18 cellular contexts compared by ENCODE assay signal in the genomic region with DNA sequence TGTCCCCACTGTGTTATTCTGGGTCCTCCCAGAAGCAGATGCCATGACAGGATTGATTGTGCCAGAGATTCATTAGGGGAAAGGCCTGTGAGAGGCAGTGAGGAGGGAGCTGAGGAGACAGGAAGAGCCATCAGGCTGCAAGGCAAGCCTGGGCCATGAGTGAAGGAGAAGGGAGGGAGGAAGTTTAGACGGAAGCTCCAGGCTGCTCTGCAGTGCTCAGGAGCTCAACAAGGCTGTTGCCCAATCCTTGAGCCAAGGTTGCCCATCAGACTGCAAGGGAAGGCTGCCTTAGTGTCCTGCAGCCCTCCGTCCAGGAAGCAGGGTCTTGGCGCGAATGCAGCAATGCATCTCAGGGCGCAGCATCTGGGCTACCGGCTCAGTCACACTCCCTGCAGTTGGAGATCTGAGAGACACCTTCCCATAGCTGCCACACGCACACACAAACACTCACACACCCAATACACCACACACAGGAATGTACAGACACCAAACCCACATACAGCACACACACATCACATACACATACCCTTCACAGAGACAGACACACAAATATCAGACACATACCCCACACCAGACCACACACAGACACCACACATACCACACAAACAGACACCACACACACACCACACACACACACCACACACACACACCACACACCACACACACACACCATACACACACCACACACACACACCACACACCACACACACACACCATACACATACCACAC.
DNase-seq lines count a peak whose midpoint lies in the region; ATAC-seq and TF ChIP-seq lines count a peak whose summit lies in the region.
"Had no signal": no experiment of that assay in that cellular context is flagged by ENCODE, and none has a peak within 500 bp of the region (broad histone marks: within the 10 kb centered on the region; RNA-seq: fewer than 3 reads in every experiment).

No MANE protein-coding gene starts in this region.

- H3K36me3 Mint-ChIP-seq in HFFc6 (ENCODE audit: low read depth) (peaks cover 8% of the 10 kb centered on the region; the same call in 1 of the 2 replicates), progenitor cell of endocrine pancreas (ENCODE audit: insufficient read depth) (no peaks in the 10 kb centered on the region)
- H3K36me3 Mint-ChIP-seq: CD8-positive, alpha-beta memory T cell had no signal

- H3K27ac Mint-ChIP-seq in HFFc6: peak overlapping the region; percentile 19; the same call in 1 of the 2 replicates
- H3K27ac Mint-ChIP-seq in progenitor cell of endocrine pancreas: peak overlapping the region; percentile 70
- H3K27ac Mint-ChIP-seq: activated CD8-positive, alpha-beta T cell treated with anti-CD3 and anti-CD28 coated beads, Interleukin-2, amount 10 ng/mL, durations not matched to agents 7 days and 5 days had no signal

- peaks cover 50% of the 10 kb centered on the region for H3K4me1 Mint-ChIP-seq in HFFc6 (ENCODE audit: low read depth)
- peaks cover 50% of the 10 kb centered on the region for H3K4me1 Mint-ChIP-seq in progenitor cell of endocrine pancreas (ENCODE audit: low read depth)
- H3K4me1 Mint-ChIP-seq: CD8-positive, alpha-beta memory T cell had no signal

- no peak overlapping the region for H3K4me3 ChIP-seq in epithelial cell of esophagus (ENCODE audit: low read length)
- H3K4me3 ChIP-seq: cardiac muscle cell had no signal

- no peak overlapping the region for H3K4me3 Mint-ChIP-seq in HFFc6
- no peak overlapping the region for H3K4me3 Mint-ChIP-seq in progenitor cell of endocrine pancreas (ENCODE audit: low read depth)
- H3K4me3 Mint-ChIP-seq: activated CD8-positive, alpha-beta T cell treated with anti-CD3 and anti-CD28 coated beads, Interleukin-2, amount 10 ng/mL, durations not matched to agents 7 days and 5 days; CD8-positive, alpha-beta memory T cell had no signal

- no peak for TF ChIP-seq CTCF in HFFc6 (IDR thresholded peaks at IDR 0.05)
- no peak for TF ChIP-seq CTCF in epithelial cell of esophagus (IDR thresholded peaks at IDR 0.05; ENCODE audit: insufficient read depth, low read depth, low read length, missing control alignments)
- no peak for TF ChIP-seq CTCF in progenitor cell of endocrine pancreas (IDR thresholded peaks at IDR 0.05; ENCODE audit: unreplicated experiment)

- no peak for ATAC-seq in GM21390 (IDR thresholded peaks at IDR 0.05; ENCODE audit: unreplicated experiment)
- ATAC-seq: activated CD4-positive, CD25-positive, alpha-beta regulatory T cell treated with anti-CD3 and anti-CD28 coated beads, Interleukin-2, amount 50 U/mL, for 24 hours; activated CD8-positive, alpha-beta T cell treated with anti-CD3 and anti-CD28 coated beads, Interleukin-2, amount 10 ng/mL, durations not matched to agents 7 days and 5 days had no signal

- H3K27me3 Mint-ChIP-seq in HFFc6 (ENCODE audit: insufficient read depth) (no peaks in the 10 kb centered on the region; the same call in 1 of the 2 replicates), progenitor cell of endocrine pancreas (no peaks in the 10 kb centered on the region)

- H3K9me3 Mint-ChIP-seq in HFFc6 (no peaks in the 10 kb centered on the region), progenitor cell of endocrine pancreas (ENCODE audit: low read depth) (no peaks in the 10 kb centered on the region)
- H3K9me3 Mint-ChIP-seq: CD8-positive, alpha-beta memory T cell had no signal

- DNase-seq in HFFc6: no peak
- DNase-seq in epithelial cell of esophagus (ENCODE audit: low read depth): peak; percentile 50
- no peak for DNase-seq in progenitor cell of endocrine pancreas (ENCODE audit: low spot score, unreplicated experiment)
- DNase-seq in NCI-H526 treated with DMSO at 0.1 percent for 48 hours (lab: John Stamatoyannopoulos, UW): no peak
- no peak for DNase-seq in NCI-H345 (lab: John Stamatoyannopoulos, UW)
- DNase-seq: activated CD8-positive, alpha-beta T cell treated with anti-CD3 and anti-CD28 coated beads, Interleukin-2, amount 10 ng/mL, durations not matched to agents 7 days and 5 days; amniotic stem cell; CD8-positive, alpha-beta memory T cell; DMS79 treated with DMSO at 0.1 percent for 48 hours; NCI-H1436 treated with DMSO at 0.1 percent for 48 hours; NCI-H524 treated with DMSO at 0.1 percent for 48 hours; occipital lobe; stimulated activated CD4-positive, alpha-beta T cell treated with anti-CD3 and anti-CD28 coated beads, Interleukin-2, amount 100 ng/mL, for 48 hours; stimulated activated naive CD4-positive, alpha-beta T cell treated with Interleukin-2 at 50 U/mL for 16 hours had no signal

TF ChIP-seq in PFSK-1, 5 proteins besides CTCF, POLR2A, EP300 and RAD21:
- no peak for TF ChIP-seq POLR2AphosphoS5 (IDR thresholded peaks at IDR 0.05; ENCODE audit: low read depth, low read length)
- peak; percentile 59 for TF ChIP-seq FOXP2 (optimal IDR thresholded peaks at IDR 0.05; ENCODE audit: borderline replicate concordance, extremely low read depth, extremely low read length, insufficient read depth)
TF ChIP-seq in PFSK-1: peak in this region for 1.
